Comparison of ENCODE assay signal across 14 cellular contexts in genomic region chr9:137742698-137743097, GRCh38.
DNase-seq lines count a peak whose midpoint lies in the region; ATAC-seq and TF ChIP-seq lines count a peak whose summit lies in the region.
"Had no signal": no experiment of that assay in that cellular context is flagged by ENCODE, and none has a peak within 500 bp of the region (broad histone marks: within the 10 kb centered on the region; RNA-seq: fewer than 3 reads in every experiment).

No MANE protein-coding gene starts in this region.

- POLR2A ChIA-PET in OCI-LY7 (lab: Charles Lee), result no interaction called here

- 79 to 91% methylated on average over 4 to 7 of the region's 7 CpGs for WGBS in endodermal cell (ENCODE audit: insufficient coverage in 1 of 2, insufficient read length in 1 of 2), 2 experiments

- DNase-seq in EH (ENCODE audit: low read depth) (peak; percentile 9), OCI-LY7 (ENCODE audit: low spot score) (no peak), endodermal cell (peak; percentile 41), naive B cell (no peak), SK-N-DZ (ENCODE audit: low spot score) (no peak), SHP77 (lab: John Stamatoyannopoulos, UW) (no peak), DMS53 treated with DMSO at 0.1 percent for 48 hours (lab: John Stamatoyannopoulos, UW; ENCODE audit: unreplicated experiment) (no peak), NK-92 (lab: John Stamatoyannopoulos, UW; ENCODE audit: unreplicated experiment) (no peak)
- DNase-seq: cortex of kidney; NCI-H1436 treated with DMSO at 0.1 percent for 48 hours; NCI-H345; stimulated activated CD4-positive, alpha-beta T cell treated with anti-CD3 and anti-CD28 coated beads, Interleukin-2, amount 100 ng/mL, for 48 hours had no signal

- H3K27ac Mint-ChIP-seq in endodermal cell (peak overlapping the region; percentile 48), naive B cell (peak overlapping the region in 5 of 6 donors; percentile 38 to 94 (median 42))

- TF ChIP-seq CTCF in OCI-LY7 (conservative IDR thresholded peaks at IDR 0.05; ENCODE audit: low read length), result no peak
- no peak for TF ChIP-seq CTCF in endodermal cell (conservative IDR thresholded peaks at IDR 0.05)

- peaks cover 39% of the 10 kb centered on the region for H3K79me2 ChIP-seq in OCI-LY7 (ENCODE audit: insufficient read depth, low read depth, low read length)

- ATAC-seq in naive B cell (ENCODE audit: low read depth in 2 of 2), result no peak

- H3K9me3 Mint-ChIP-seq in endodermal cell, result no peaks in the 10 kb centered on the region
- peaks cover 0 to 5% (median 0%) of the 10 kb centered on the region in 7 donors for H3K9me3 Mint-ChIP-seq in naive B cell

- H3K27me3 ChIP-seq in endodermal cell (ENCODE audit: control insufficient read depth, insufficient read depth, low read length, poor library complexity, severe bottlenecking), result no peaks in the 10 kb centered on the region
- H3K27me3 ChIP-seq: SJSA1 had no signal

- H3K4me3 Mint-ChIP-seq in endodermal cell (no peak overlapping the region), naive B cell (no peak overlapping the region)

- no peak overlapping the region for H3K4me2 ChIP-seq in OCI-LY7 (ENCODE audit: low read length)

- BruUV-seq in OCI-LY7 (replicated peaks; lab: Mats Ljungman, UMichigan), result no TSS peak

- intact Hi-C loops in OCI-LY7 (cut with micrococcal nuclease; ENCODE audit: unreplicated experiment), result no loop called here

- H3K27me3 Mint-ChIP-seq in endodermal cell (ENCODE audit: insufficient read depth) (no peaks in the 10 kb centered on the region), naive B cell (no peaks in the 10 kb centered on the region)

- no peaks in the 10 kb centered on the region for H3K9me3 ChIP-seq in OCI-LY7 (ENCODE audit: low read length)
- H3K9me3 ChIP-seq in endodermal cell (ENCODE audit: control insufficient read depth, low read length), result no peaks in the 10 kb centered on the region
- H3K9me3 ChIP-seq: SJSA1 had no signal

- peaks cover 66% of the 10 kb centered on the region for H3K36me3 Mint-ChIP-seq in endodermal cell (ENCODE audit: low read depth)
- peaks cover 0 to 10% of the 10 kb centered on the region in 2 donors for H3K36me3 Mint-ChIP-seq in naive B cell

- H2AFZ ChIP-seq in OCI-LY7 (ENCODE audit: low read length), result no peak overlapping the region

- no peak overlapping the region for H3K4me3 ChIP-seq in OCI-LY7 (ENCODE audit: low read depth, low read length, poor library complexity, severe bottlenecking)
- no peak overlapping the region for H3K4me3 ChIP-seq in endodermal cell (ENCODE audit: low read length)
- H3K4me3 ChIP-seq: SJSA1 had no signal

- H3K4me1 Mint-ChIP-seq in endodermal cell (peaks cover 19% of the 10 kb centered on the region), naive B cell (peaks cover 40 to 61% (median 40%) of the 10 kb centered on the region in 3 donors)

- H3K9ac ChIP-seq in endodermal cell (ENCODE audit: extremely low read depth, low read length, poor library complexity, severe bottlenecking), result no peak overlapping the region

- H3K27ac ChIP-seq in OCI-LY7 (ENCODE audit: low read depth, low read length, poor library complexity, severe bottlenecking) (peak overlapping the region; percentile 22), endodermal cell (ENCODE audit: low read depth, low read length) (no peak overlapping the region)
- H3K27ac ChIP-seq: epithelial cell of prostate, SJSA1 had no signal

- CTCF ChIA-PET in OCI-LY7 (lab: Charles Lee; ENCODE audit: unreplicated experiment), result no interaction called here

- no peaks in the 10 kb centered on the region for H3K9me2 ChIP-seq in OCI-LY7 (ENCODE audit: insufficient read depth, low read length)

- H3K4me1 ChIP-seq in OCI-LY7 (ENCODE audit: insufficient read depth, low read length, poor library complexity, severe bottlenecking) (peaks cover 64% of the 10 kb centered on the region), endodermal cell (ENCODE audit: control insufficient read depth, insufficient read depth, low read length) (peaks cover 3% of the 10 kb centered on the region)
- H3K4me1 ChIP-seq: SJSA1 had no signal

- H3K36me3 ChIP-seq in OCI-LY7 (ENCODE audit: insufficient read depth, low read length), result peaks cover 75% of the 10 kb centered on the region
- H3K36me3 ChIP-seq in endodermal cell (ENCODE audit: control insufficient read depth, insufficient read depth, low read length), result peaks cover 44% of the 10 kb centered on the region

- H4K20me1 ChIP-seq in OCI-LY7 (ENCODE audit: insufficient read depth, low read length), result no peaks in the 10 kb centered on the region

Comparison
In these comparisons a context has a peak if more than half of its experiments do, and no peak if none do; other contexts are left out.
1. DNase-seq: peak in EH (single experiment) and endodermal cell (single experiment); none in OCI-LY7 (single experiment), naive B cell (single experiment), SK-N-DZ (single experiment), SHP77 (0 of 2), DMS53 treated with DMSO at 0.1 percent for 48 hours (single experiment) and NK-92 (single experiment).